In genomic region chr18:51727780-51728179, GRCh38 we compare ENCODE assay signal across 16 cellular contexts.
DNase-seq lines count a peak whose midpoint lies in the region; ATAC-seq and TF ChIP-seq lines count a peak whose summit lies in the region.
"Had no signal": no experiment of that assay in that cellular context is flagged by ENCODE, and none has a peak within 500 bp of the region (broad histone marks: within the 10 kb centered on the region; RNA-seq: fewer than 3 reads in every experiment).

No MANE protein-coding gene starts in this region.

- intact Hi-C loops in naive thymus-derived CD4-positive, alpha-beta T cell (cut with micrococcal nuclease) = no loop called here

- no peaks in the 10 kb centered on the region for H3K27me3 ChIP-seq in naive thymus-derived CD4-positive, alpha-beta T cell (ENCODE audit: control insufficient read depth in 2 of 2, insufficient read depth in 2 of 2, low read length in 2 of 2)
- H3K27me3 ChIP-seq: left lung had no signal

- H3K36me3 Mint-ChIP-seq in naive thymus-derived CD4-positive, alpha-beta T cell = no peaks in the 10 kb centered on the region
- H3K36me3 Mint-ChIP-seq: WTC11 had no signal

- ATAC-seq in GM18502 (IDR thresholded peaks at IDR 0.05; ENCODE audit: poor library complexity, unreplicated experiment) (peak; percentile 62), GM19468 (IDR thresholded peaks at IDR 0.05; ENCODE audit: extremely low read depth, unreplicated experiment) (peak; percentile 69), HG02938 (IDR thresholded peaks at IDR 0.05; ENCODE audit: unreplicated experiment) (peak; percentile 52), SK-N-SH treated with all-trans-retinoic acid at 6 μM for 48 hours (no peak)
- no peak for ATAC-seq in naive thymus-derived CD4-positive, alpha-beta T cell
- ATAC-seq: effector memory CD8-positive, alpha-beta T cell; left lung; WTC11 had no signal

- no peak overlapping the region for H3K27ac Mint-ChIP-seq in naive thymus-derived CD4-positive, alpha-beta T cell
- H3K27ac Mint-ChIP-seq: activated T-cell treated with anti-CD3 and anti-CD28 coated beads, Interleukin-2, amount 50 U/mL, for 24 hours; effector memory CD8-positive, alpha-beta T cell; WTC11 had no signal

- H3K27me3 Mint-ChIP-seq in naive thymus-derived CD4-positive, alpha-beta T cell = peaks cover 0 to 16% (median 4%) of the 10 kb centered on the region in 5 donors
- H3K27me3 Mint-ChIP-seq: activated T-cell treated with anti-CD3 and anti-CD28 coated beads, Interleukin-2, amount 50 U/mL, for 24 hours; effector memory CD8-positive, alpha-beta T cell had no signal

- H3K4me1 Mint-ChIP-seq in naive thymus-derived CD4-positive, alpha-beta T cell = no peaks in the 10 kb centered on the region

- H3K27ac ChIP-seq in naive thymus-derived CD4-positive, alpha-beta T cell (ENCODE audit: low read depth, low read length) = no peak overlapping the region
- H3K27ac ChIP-seq: left lung had no signal

- H3K36me3 ChIP-seq in naive thymus-derived CD4-positive, alpha-beta T cell (ENCODE audit: control insufficient read depth in 2 of 3, insufficient read depth in 3 of 3, low read length in 3 of 3) = no peaks in the 10 kb centered on the region
- H3K36me3 ChIP-seq: left lung had no signal

- DNase-seq in Jurkat, Clone E6-1 (ENCODE audit: low read depth, low spot score) = peak; percentile 3
- DNase-seq in naive thymus-derived CD4-positive, alpha-beta T cell = no peak
- DNase-seq in UCSD-AML1 (lab: John Stamatoyannopoulos, UW; ENCODE audit: unreplicated experiment) = no peak
- no peak for DNase-seq in mucosa of gallbladder (ENCODE audit: low spot score)
- DNase-seq: activated T-cell treated with anti-CD3 and anti-CD28 coated beads, Interleukin-2, amount 50 U/mL, for 24 hours; DMS53; effector memory CD8-positive, alpha-beta T cell; glutamatergic neuron; left lung; NCI-H510A had no signal

- H3K4me3 Mint-ChIP-seq in naive thymus-derived CD4-positive, alpha-beta T cell = no peak overlapping the region
- H3K4me3 Mint-ChIP-seq: activated T-cell treated with anti-CD3 and anti-CD28 coated beads, Interleukin-2, amount 50 U/mL, for 24 hours; effector memory CD8-positive, alpha-beta T cell; neural crest cell; WTC11 had no signal

- CTCF ChIA-PET in naive thymus-derived CD4-positive, alpha-beta T cell (lab: Charles Lee) = interaction anchor here (0.6 kb wide), 1 partner anchor 259 kb away, joined by 3 read pairs; no protein-coding TSS in a partner anchor

- H3K4me1 ChIP-seq in naive thymus-derived CD4-positive, alpha-beta T cell (ENCODE audit: control insufficient read depth in 2 of 2, insufficient read depth in 2 of 2, low read length in 2 of 2) = no peaks in the 10 kb centered on the region
- H3K4me1 ChIP-seq: left lung had no signal

- H3K9me3 Mint-ChIP-seq in naive thymus-derived CD4-positive, alpha-beta T cell = peaks cover 0 to 18% (median 0%) of the 10 kb centered on the region in 11 donors
- H3K9me3 Mint-ChIP-seq: effector memory CD8-positive, alpha-beta T cell; neural crest cell had no signal

- no peaks in the 10 kb centered on the region for H3K9me3 ChIP-seq in naive thymus-derived CD4-positive, alpha-beta T cell (ENCODE audit: control insufficient read depth in 2 of 3, low read length in 3 of 3)

- no peak overlapping the region for H3K4me3 ChIP-seq in Jurkat, Clone E6-1 (ENCODE audit: low read length)
- H3K4me3 ChIP-seq in naive thymus-derived CD4-positive, alpha-beta T cell (ENCODE audit: low read length) = no peak overlapping the region
- H3K4me3 ChIP-seq: left lung had no signal

- POLR2A ChIA-PET in naive thymus-derived CD4-positive, alpha-beta T cell (lab: Charles Lee) = no interaction called here

TF ChIP-seq in SK-N-SH treated with all-trans-retinoic acid at 6 μM for 48 hours, 23 proteins besides CTCF, POLR2A, EP300 and RAD21:
- no peak for TF ChIP-seq ESRRG (CRISPR knock-in tag; IDR thresholded peaks at IDR 0.05)
- TF ChIP-seq, protein P1, sequence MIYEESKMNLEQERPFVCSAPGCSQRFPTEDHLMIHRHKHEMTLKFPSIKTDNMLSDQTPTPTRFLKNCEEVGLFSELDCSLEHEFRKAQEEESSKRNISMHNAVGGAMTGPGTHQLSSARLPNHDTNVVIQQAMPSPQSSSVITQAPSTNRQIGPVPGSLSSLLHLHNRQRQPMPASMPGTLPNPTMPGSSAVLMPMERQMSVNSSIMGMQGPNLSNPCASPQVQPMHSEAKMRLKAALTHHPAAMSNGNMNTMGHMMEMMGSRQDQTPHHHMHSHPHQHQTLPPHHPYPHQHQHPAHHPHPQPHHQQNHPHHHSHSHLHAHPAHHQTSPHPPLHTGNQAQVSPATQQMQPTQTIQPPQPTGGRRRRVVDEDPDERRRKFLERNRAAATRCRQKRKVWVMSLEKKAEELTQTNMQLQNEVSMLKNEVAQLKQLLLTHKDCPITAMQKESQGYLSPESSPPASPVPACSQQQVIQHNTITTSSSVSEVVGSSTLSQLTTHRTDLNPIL (CRISPR knock-in tag; IDR thresholded peaks at IDR 0.05; ENCODE audit: low read depth) = no peak
- TF ChIP-seq ZNF8 (CRISPR knock-in tag; IDR thresholded peaks at IDR 0.05) = no peak
- no peak for TF ChIP-seq TCF4 (CRISPR knock-in tag; IDR thresholded peaks at IDR 0.05; ENCODE audit: borderline replicate concordance)
- TF ChIP-seq, protein P2, sequence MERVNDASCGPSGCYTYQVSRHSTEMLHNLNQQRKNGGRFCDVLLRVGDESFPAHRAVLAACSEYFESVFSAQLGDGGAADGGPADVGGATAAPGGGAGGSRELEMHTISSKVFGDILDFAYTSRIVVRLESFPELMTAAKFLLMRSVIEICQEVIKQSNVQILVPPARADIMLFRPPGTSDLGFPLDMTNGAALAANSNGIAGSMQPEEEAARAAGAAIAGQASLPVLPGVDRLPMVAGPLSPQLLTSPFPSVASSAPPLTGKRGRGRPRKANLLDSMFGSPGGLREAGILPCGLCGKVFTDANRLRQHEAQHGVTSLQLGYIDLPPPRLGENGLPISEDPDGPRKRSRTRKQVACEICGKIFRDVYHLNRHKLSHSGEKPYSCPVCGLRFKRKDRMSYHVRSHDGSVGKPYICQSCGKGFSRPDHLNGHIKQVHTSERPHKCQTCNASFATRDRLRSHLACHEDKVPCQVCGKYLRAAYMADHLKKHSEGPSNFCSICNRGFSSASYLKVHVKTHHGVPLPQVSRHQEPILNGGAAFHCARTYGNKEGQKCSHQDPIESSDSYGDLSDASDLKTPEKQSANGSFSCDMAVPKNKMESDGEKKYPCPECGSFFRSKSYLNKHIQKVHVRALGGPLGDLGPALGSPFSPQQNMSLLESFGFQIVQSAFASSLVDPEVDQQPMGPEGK (CRISPR knock-in tag; IDR thresholded peaks at IDR 0.05; ENCODE audit: borderline replicate concordance) = no peak
- no peak for TF ChIP-seq ZFP3 (CRISPR knock-in tag; IDR thresholded peaks at IDR 0.05)
- TF ChIP-seq ARNTL (CRISPR knock-in tag; IDR thresholded peaks at IDR 0.05; ENCODE audit: borderline replicate concordance, low read depth) = no peak
- no peak for TF ChIP-seq CSDC2 (CRISPR knock-in tag; IDR thresholded peaks at IDR 0.05)
- TF ChIP-seq, protein P3, sequence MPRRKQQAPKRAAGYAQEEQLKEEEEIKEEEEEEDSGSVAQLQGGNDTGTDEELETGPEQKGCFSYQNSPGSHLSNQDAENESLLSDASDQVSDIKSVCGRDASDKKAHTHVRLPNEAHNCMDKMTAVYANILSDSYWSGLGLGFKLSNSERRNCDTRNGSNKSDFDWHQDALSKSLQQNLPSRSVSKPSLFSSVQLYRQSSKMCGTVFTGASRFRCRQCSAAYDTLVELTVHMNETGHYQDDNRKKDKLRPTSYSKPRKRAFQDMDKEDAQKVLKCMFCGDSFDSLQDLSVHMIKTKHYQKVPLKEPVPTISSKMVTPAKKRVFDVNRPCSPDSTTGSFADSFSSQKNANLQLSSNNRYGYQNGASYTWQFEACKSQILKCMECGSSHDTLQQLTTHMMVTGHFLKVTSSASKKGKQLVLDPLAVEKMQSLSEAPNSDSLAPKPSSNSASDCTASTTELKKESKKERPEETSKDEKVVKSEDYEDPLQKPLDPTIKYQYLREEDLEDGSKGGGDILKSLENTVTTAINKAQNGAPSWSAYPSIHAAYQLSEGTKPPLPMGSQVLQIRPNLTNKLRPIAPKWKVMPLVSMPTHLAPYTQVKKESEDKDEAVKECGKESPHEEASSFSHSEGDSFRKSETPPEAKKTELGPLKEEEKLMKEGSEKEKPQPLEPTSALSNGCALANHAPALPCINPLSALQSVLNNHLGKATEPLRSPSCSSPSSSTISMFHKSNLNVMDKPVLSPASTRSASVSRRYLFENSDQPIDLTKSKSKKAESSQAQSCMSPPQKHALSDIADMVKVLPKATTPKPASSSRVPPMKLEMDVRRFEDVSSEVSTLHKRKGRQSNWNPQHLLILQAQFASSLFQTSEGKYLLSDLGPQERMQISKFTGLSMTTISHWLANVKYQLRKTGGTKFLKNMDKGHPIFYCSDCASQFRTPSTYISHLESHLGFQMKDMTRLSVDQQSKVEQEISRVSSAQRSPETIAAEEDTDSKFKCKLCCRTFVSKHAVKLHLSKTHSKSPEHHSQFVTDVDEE (CRISPR knock-in tag; IDR thresholded peaks at IDR 0.05) = no peak
- no peak for TF ChIP-seq ZNF565 (CRISPR knock-in tag; conservative IDR thresholded peaks at IDR 0.05; ENCODE audit: low read depth)
- no peak for TF ChIP-seq BACH2 (CRISPR knock-in tag; IDR thresholded peaks at IDR 0.05; ENCODE audit: borderline replicate concordance)
- TF ChIP-seq RARB (CRISPR knock-in tag; IDR thresholded peaks at IDR 0.05) = no peak

Comparison
In these comparisons a context has a peak if more than half of its experiments do, and no peak if none do; other contexts are left out.
1. ATAC-seq: peak in GM18502 (single experiment), GM19468 (single experiment) and HG02938 (single experiment); none in SK-N-SH treated with all-trans-retinoic acid at 6 μM for 48 hours (single experiment) and naive thymus-derived CD4-positive, alpha-beta T cell (single experiment).